1 cellular context compared by ENCODE assay signal in the genomic region with DNA sequence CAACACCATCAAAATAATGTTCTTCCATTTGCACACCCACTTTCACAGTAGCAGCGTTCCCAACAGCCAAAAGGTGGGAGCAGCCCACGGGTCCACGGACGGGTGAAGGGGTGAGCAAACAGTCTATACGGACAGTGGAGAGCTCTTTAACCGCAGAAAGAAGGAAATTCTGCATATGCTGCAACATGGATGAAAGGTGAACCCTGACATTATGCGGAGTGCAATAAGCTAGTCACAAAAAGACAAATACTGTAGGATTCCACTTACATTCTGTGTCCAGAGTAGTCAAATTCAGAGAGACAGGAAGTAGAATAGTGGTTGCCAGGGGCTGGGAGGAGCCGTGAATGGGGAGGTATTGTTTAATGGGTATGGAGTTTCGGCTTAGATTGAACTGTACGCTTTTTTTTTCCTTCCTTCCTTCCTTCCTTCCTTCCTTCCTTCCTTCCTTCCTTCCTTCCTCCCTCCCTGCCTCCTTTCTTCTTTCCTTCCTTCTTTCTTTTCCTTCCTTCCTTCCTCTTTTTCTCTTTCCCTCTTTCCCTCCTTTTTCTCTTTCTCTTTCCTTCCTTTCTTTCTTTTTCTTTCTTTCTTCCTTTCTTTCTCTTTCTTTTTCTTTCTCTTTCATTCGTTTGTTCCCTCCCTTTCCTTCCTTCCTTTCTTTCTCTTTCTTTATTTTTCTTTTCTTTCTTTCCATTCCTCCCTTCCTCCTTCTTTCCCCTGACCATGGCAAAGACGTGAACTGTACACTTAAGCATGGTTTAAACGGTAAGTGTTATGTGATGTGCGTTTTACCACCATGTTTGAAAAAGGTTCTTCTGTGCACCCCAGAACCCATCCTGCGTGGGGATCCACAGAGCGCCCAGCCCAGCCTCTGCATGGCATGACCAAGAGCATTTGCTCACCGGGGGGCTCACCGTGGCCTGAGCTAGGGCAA.
TF ChIP-seq lines count a peak whose summit lies in the region.

No MANE protein-coding gene starts in this region.

TF ChIP-seq in SK-N-SH treated with all-trans-retinoic acid at 6 μM for 48 hours, 23 proteins besides CTCF, POLR2A, EP300 and RAD21 (continued from another document):
- TF ChIP-seq ISL1 (CRISPR knock-in tag; IDR thresholded peaks at IDR 0.05), result no peak
- no peak for TF ChIP-seq ARNTL (CRISPR knock-in tag; IDR thresholded peaks at IDR 0.05; ENCODE audit: borderline replicate concordance, low read depth)
- no peak for TF ChIP-seq CREB5 (CRISPR knock-in tag; IDR thresholded peaks at IDR 0.05; ENCODE audit: low read depth)
- no peak for TF ChIP-seq CSDC2 (CRISPR knock-in tag; IDR thresholded peaks at IDR 0.05)
